Comparison of ENCODE assay signal across 33 cellular contexts in genomic region chr3:186524616-186525015, GRCh38.
"Had no signal": no experiment of that assay in that cellular context is flagged by ENCODE, and none has a peak within 500 bp of the region (broad histone marks: within the 10 kb centered on the region; RNA-seq: fewer than 3 reads in every experiment).

No MANE protein-coding gene starts in this region.

- H3K36me3 ChIP-seq: brain microvascular endothelial cell, SJCRH30, WERI-Rb-1 had no signal

- H3K4me3 Mint-ChIP-seq: activated CD4-positive, alpha-beta T cell treated with anti-CD3 and anti-CD28 coated beads, Interleukin-2, amount 10 ng/mL, durations not matched to agents 24 days and 14 days; activated CD8-positive, alpha-beta T cell treated with anti-CD3 and anti-CD28 coated beads for 36 hours; activated naive CD8-positive, alpha-beta T cell treated with anti-CD3 and anti-CD28 coated beads for 36 hours; activated T-cell treated with anti-CD3 and anti-CD28 coated beads, Interleukin-2, amount 50 U/mL, for 72 hours; activated T-helper 17 cell treated with anti-CD3 and anti-CD28 coated beads, Interleukin-2, amount 50 U/mL, for 72 hours; T-helper 1 cell treated with Interleukin-12 subunit alpha and Interleukin-12 subunit beta and Interleukin-4 antibody, amounts not matched to agents 30 μg/mL and 1 μg/mL, for 36 hours had no signal

- H3K27me3 ChIP-seq: brain microvascular endothelial cell, SJCRH30 had no signal

- ATAC-seq: activated CD8-positive, alpha-beta T cell treated with anti-CD3 and anti-CD28 coated beads for 36 hours; activated T-cell treated with anti-CD3 and anti-CD28 coated beads, Interleukin-2, amount 50 U/mL, for 72 hours; activated T-helper 17 cell treated with anti-CD3 and anti-CD28 coated beads, Interleukin-2, amount 50 U/mL, for 72 hours; Panc1 had no signal

- H3K27ac ChIP-seq: brain microvascular endothelial cell, SJCRH30, SK-N-MC, WERI-Rb-1 had no signal

- H3K27ac Mint-ChIP-seq: activated CD4-positive, alpha-beta T cell treated with anti-CD3 and anti-CD28 coated beads, Interleukin-2, amount 10 ng/mL, durations not matched to agents 24 days and 14 days; activated CD8-positive, alpha-beta T cell treated with anti-CD3 and anti-CD28 coated beads for 36 hours; activated naive CD8-positive, alpha-beta T cell treated with anti-CD3 and anti-CD28 coated beads for 36 hours; activated T-cell treated with anti-CD3 and anti-CD28 coated beads, Interleukin-2, amount 50 U/mL, for 72 hours; activated T-helper 17 cell treated with anti-CD3 and anti-CD28 coated beads, Interleukin-2, amount 50 U/mL, for 72 hours; T-helper 1 cell treated with Interleukin-12 subunit alpha and Interleukin-12 subunit beta and Interleukin-4 antibody, amounts not matched to agents 30 μg/mL and 1 μg/mL, for 36 hours had no signal

- H3K4me3 ChIP-seq: SJCRH30, SK-N-MC had no signal

- H3K9me3 ChIP-seq: SJCRH30 had no signal

- H3K27me3 Mint-ChIP-seq: activated CD8-positive, alpha-beta T cell treated with anti-CD3 and anti-CD28 coated beads for 36 hours; activated naive CD8-positive, alpha-beta T cell treated with anti-CD3 and anti-CD28 coated beads for 36 hours; activated T-helper 17 cell treated with anti-CD3 and anti-CD28 coated beads, Interleukin-2, amount 50 U/mL, for 72 hours had no signal

- H3K9me3 Mint-ChIP-seq: activated CD8-positive, alpha-beta T cell treated with anti-CD3 and anti-CD28 coated beads for 36 hours; activated T-helper 17 cell treated with anti-CD3 and anti-CD28 coated beads, Interleukin-2, amount 50 U/mL, for 72 hours; T-helper 1 cell treated with Interleukin-12 subunit alpha and Interleukin-12 subunit beta and Interleukin-4 antibody, amounts not matched to agents 30 μg/mL and 1 μg/mL, for 36 hours had no signal

- DNase-seq: activated CD4-positive, alpha-beta T cell treated with anti-CD3 and anti-CD28 coated beads for 1 hour; activated CD4-positive, alpha-beta T cell treated with anti-CD3 and anti-CD28 coated beads, Interleukin-2, amount 10 ng/mL, durations not matched to agents 24 days and 14 days; activated CD4-positive, alpha-beta T cell treated with anti-CD3 and anti-CD28 coated beads, Interleukin-2, amount 50 U/mL, for 4 hours; activated CD4-positive, CD25-positive, alpha-beta regulatory T cell; activated CD8-positive, alpha-beta T cell treated with anti-CD3 and anti-CD28 coated beads for 36 hours; activated effector memory CD4-positive, alpha-beta T cell treated with anti-CD3 and anti-CD28 coated beads, Interleukin-2, amount 50 U/mL, for 16 hours; activated naive CD4-positive, alpha-beta T cell; activated naive CD4-positive, alpha-beta T cell treated with anti-CD3 and anti-CD28 coated beads, Interleukin-2, amount 50 U/mL, for 16 hours; activated naive CD8-positive, alpha-beta T cell treated with anti-CD3 and anti-CD28 coated beads for 36 hours; activated T-cell treated with anti-CD3 and anti-CD28 coated beads, Interleukin-2, amount 50 U/mL, for 1 hour; activated T-cell treated with anti-CD3 and anti-CD28 coated beads, Interleukin-2, amount 50 U/mL, for 72 hours; amniotic stem cell; aorta; brain microvascular endothelial cell; central memory CD4-positive, alpha-beta T cell; KBM-7; NCI-H1048; NCI-H1105 treated with DMSO at 0.1 percent for 48 hours; NCI-H1436; NCI-H1694; NCI-H1930; NCI-H2081 treated with DMSO at 0.1 percent for 48 hours; NCI-H226; NCI-H446 treated with DMSO at 0.1 percent for 48 hours; NCI-H524; NCI-H69; SHP77; SJCRH30; WERI-Rb-1 had no signal
